30 cellular contexts compared by ENCODE assay signal in genomic region chr4:116346750-116347149, GRCh38.
"Had no signal": no experiment of that assay in that cellular context is flagged by ENCODE, and none has a peak within 500 bp of the region (broad histone marks: within the 10 kb centered on the region; RNA-seq: fewer than 3 reads in every experiment).

No MANE protein-coding gene starts in this region.

- H3K4me2 ChIP-seq: hepatocyte had no signal

- H3K27ac ChIP-seq: adrenal gland, ascending aorta, breast epithelium, cardiac muscle cell, colonic mucosa, epithelial cell of prostate, esophagus squamous epithelium, gastroesophageal sphincter, heart right ventricle, hepatocyte had no signal

- H3K36me3 Mint-ChIP-seq: activated naive CD4-positive, alpha-beta T cell treated with anti-CD3 and anti-CD28 coated beads, Interleukin-2, amount 50 U/mL, for 24 hours; activated naive CD8-positive, alpha-beta T cell treated with anti-CD3 and anti-CD28 coated beads for 36 hours; brain; WTC11 had no signal

- H2AFZ ChIP-seq: hepatocyte had no signal

- H3K27me3 ChIP-seq: adrenal gland, ascending aorta, breast epithelium, cardiac muscle cell, colonic mucosa, esophagus squamous epithelium, gastroesophageal sphincter, heart right ventricle, hepatocyte had no signal

- H3K79me2 ChIP-seq: hepatocyte had no signal

- H3K9me3 Mint-ChIP-seq: activated CD4-positive, alpha-beta T cell treated with anti-CD3 and anti-CD28 coated beads, Interleukin-2, amount 10 ng/mL, durations not matched to agents 7 days and 5 days; activated CD8-positive, alpha-beta T cell treated with anti-CD3 and anti-CD28 coated beads for 36 hours; activated naive CD4-positive, alpha-beta T cell treated with anti-CD3 and anti-CD28 coated beads for 36 hours; activated naive CD4-positive, alpha-beta T cell treated with anti-CD3 and anti-CD28 coated beads, Interleukin-2, amount 50 U/mL, for 24 hours; activated naive CD8-positive, alpha-beta T cell treated with anti-CD3 and anti-CD28 coated beads for 36 hours; activated naive CD8-positive, alpha-beta T cell treated with anti-CD3 and anti-CD28 coated beads, Interleukin-2, amount 50 U/mL, for 24 hours; activated T-cell treated with anti-CD3 and anti-CD28 coated beads, Interleukin-2, amount 50 U/mL, for 4 hours; activated T-helper 17 cell treated with anti-CD3 and anti-CD28 coated beads, Interleukin-2, amount 50 U/mL, for 72 hours; brain; WTC11 had no signal

- DNase-seq: activated CD4-positive, alpha-beta T cell treated with anti-CD3 and anti-CD28 coated beads for 1 hour; activated CD4-positive, alpha-beta T cell treated with anti-CD3 and anti-CD28 coated beads for 4 hours; activated CD4-positive, alpha-beta T cell treated with anti-CD3 and anti-CD28 coated beads, Interleukin-2, amount 10 ng/mL, durations not matched to agents 7 days and 5 days; activated CD4-positive, alpha-beta T cell treated with anti-CD3 and anti-CD28 coated beads, Interleukin-2, amount 50 U/mL, for 4 hours; activated CD8-positive, alpha-beta memory T cell treated with anti-CD3 and anti-CD28 coated beads for 24 hours; activated CD8-positive, alpha-beta T cell treated with anti-CD3 and anti-CD28 coated beads for 36 hours; activated effector memory CD4-positive, alpha-beta T cell treated with Interleukin-2 at 50 U/mL for 16 hours; activated gamma-delta T cell treated with Interleukin-2 at 50 U/mL for 16 hours; activated naive CD4-positive, alpha-beta T cell treated with anti-CD3 and anti-CD28 coated beads for 36 hours; activated naive CD8-positive, alpha-beta T cell treated with anti-CD3 and anti-CD28 coated beads for 36 hours; activated naive CD8-positive, alpha-beta T cell treated with anti-CD3 and anti-CD28 coated beads, Interleukin-2, amount 50 U/mL, for 24 hours; activated T-cell treated with anti-CD3 and anti-CD28 coated beads, Interleukin-2, amount 50 U/mL, for 4 hours; adrenal gland; central memory CD4-positive, alpha-beta T cell; cerebellar nuclear complex; colonic mucosa; effector CD8-positive, alpha-beta T cell; esophagus squamous epithelium; foreskin melanocyte; heart right ventricle had no signal

- H3K9me3 ChIP-seq: adrenal gland, ascending aorta, breast epithelium, colonic mucosa, esophagus squamous epithelium, gastroesophageal sphincter, heart right ventricle had no signal

- H3K36me3 ChIP-seq: adrenal gland, ascending aorta, breast epithelium, cardiac muscle cell, colonic mucosa, esophagus squamous epithelium, gastroesophageal sphincter, heart right ventricle had no signal

- H3K27ac Mint-ChIP-seq: activated CD4-positive, alpha-beta T cell treated with anti-CD3 and anti-CD28 coated beads, Interleukin-2, amount 10 ng/mL, durations not matched to agents 7 days and 5 days; activated CD8-positive, alpha-beta T cell treated with anti-CD3 and anti-CD28 coated beads for 36 hours; activated naive CD4-positive, alpha-beta T cell treated with anti-CD3 and anti-CD28 coated beads for 36 hours; activated naive CD4-positive, alpha-beta T cell treated with anti-CD3 and anti-CD28 coated beads, Interleukin-2, amount 50 U/mL, for 24 hours; activated naive CD8-positive, alpha-beta T cell treated with anti-CD3 and anti-CD28 coated beads for 36 hours; activated naive CD8-positive, alpha-beta T cell treated with anti-CD3 and anti-CD28 coated beads, Interleukin-2, amount 50 U/mL, for 24 hours; activated T-helper 17 cell treated with anti-CD3 and anti-CD28 coated beads, Interleukin-2, amount 50 U/mL, for 72 hours; brain; WTC11 had no signal

- H3K27me3 Mint-ChIP-seq: activated CD4-positive, alpha-beta T cell treated with anti-CD3 and anti-CD28 coated beads, Interleukin-2, amount 10 ng/mL, durations not matched to agents 7 days and 5 days; activated CD8-positive, alpha-beta T cell treated with anti-CD3 and anti-CD28 coated beads for 36 hours; activated naive CD4-positive, alpha-beta T cell treated with anti-CD3 and anti-CD28 coated beads, Interleukin-2, amount 50 U/mL, for 24 hours; activated naive CD8-positive, alpha-beta T cell treated with anti-CD3 and anti-CD28 coated beads for 36 hours; activated naive CD8-positive, alpha-beta T cell treated with anti-CD3 and anti-CD28 coated beads, Interleukin-2, amount 50 U/mL, for 24 hours; activated T-helper 17 cell treated with anti-CD3 and anti-CD28 coated beads, Interleukin-2, amount 50 U/mL, for 72 hours had no signal

- H3K4me1 Mint-ChIP-seq: activated CD4-positive, alpha-beta T cell treated with anti-CD3 and anti-CD28 coated beads, Interleukin-2, amount 10 ng/mL, durations not matched to agents 7 days and 5 days; activated naive CD4-positive, alpha-beta T cell treated with anti-CD3 and anti-CD28 coated beads, Interleukin-2, amount 50 U/mL, for 24 hours; activated naive CD8-positive, alpha-beta T cell treated with anti-CD3 and anti-CD28 coated beads for 36 hours; activated naive CD8-positive, alpha-beta T cell treated with anti-CD3 and anti-CD28 coated beads, Interleukin-2, amount 50 U/mL, for 24 hours; activated T-helper 17 cell treated with anti-CD3 and anti-CD28 coated beads, Interleukin-2, amount 50 U/mL, for 72 hours; brain had no signal

- ATAC-seq: activated CD8-positive, alpha-beta T cell treated with anti-CD3 and anti-CD28 coated beads for 36 hours; activated naive CD8-positive, alpha-beta T cell treated with anti-CD3 and anti-CD28 coated beads, Interleukin-2, amount 50 U/mL, for 24 hours; activated T-cell treated with anti-CD3 and anti-CD28 coated beads, Interleukin-2, amount 50 U/mL, for 4 hours; activated T-helper 17 cell treated with anti-CD3 and anti-CD28 coated beads, Interleukin-2, amount 50 U/mL, for 72 hours; gastroesophageal sphincter; heart right ventricle; WTC11 had no signal

- H3K4me3 Mint-ChIP-seq: activated CD4-positive, alpha-beta T cell treated with anti-CD3 and anti-CD28 coated beads, Interleukin-2, amount 10 ng/mL, durations not matched to agents 7 days and 5 days; activated CD8-positive, alpha-beta T cell treated with anti-CD3 and anti-CD28 coated beads for 36 hours; activated naive CD4-positive, alpha-beta T cell treated with anti-CD3 and anti-CD28 coated beads for 36 hours; activated naive CD4-positive, alpha-beta T cell treated with anti-CD3 and anti-CD28 coated beads, Interleukin-2, amount 50 U/mL, for 24 hours; activated naive CD8-positive, alpha-beta T cell treated with anti-CD3 and anti-CD28 coated beads for 36 hours; activated naive CD8-positive, alpha-beta T cell treated with anti-CD3 and anti-CD28 coated beads, Interleukin-2, amount 50 U/mL, for 24 hours; activated T-cell treated with anti-CD3 and anti-CD28 coated beads, Interleukin-2, amount 50 U/mL, for 4 hours; activated T-helper 17 cell treated with anti-CD3 and anti-CD28 coated beads, Interleukin-2, amount 50 U/mL, for 72 hours; brain; WTC11 had no signal

- H3K4me3 ChIP-seq: adrenal gland, ascending aorta, breast epithelium, cardiac muscle cell, colonic mucosa, esophagus squamous epithelium, gastroesophageal sphincter, heart right ventricle, hepatocyte had no signal

- H3K4me1 ChIP-seq: adrenal gland, ascending aorta, breast epithelium, colonic mucosa, esophagus squamous epithelium, gastroesophageal sphincter, heart right ventricle had no signal
